12 cellular contexts compared by ENCODE assay signal in the genomic region with DNA sequence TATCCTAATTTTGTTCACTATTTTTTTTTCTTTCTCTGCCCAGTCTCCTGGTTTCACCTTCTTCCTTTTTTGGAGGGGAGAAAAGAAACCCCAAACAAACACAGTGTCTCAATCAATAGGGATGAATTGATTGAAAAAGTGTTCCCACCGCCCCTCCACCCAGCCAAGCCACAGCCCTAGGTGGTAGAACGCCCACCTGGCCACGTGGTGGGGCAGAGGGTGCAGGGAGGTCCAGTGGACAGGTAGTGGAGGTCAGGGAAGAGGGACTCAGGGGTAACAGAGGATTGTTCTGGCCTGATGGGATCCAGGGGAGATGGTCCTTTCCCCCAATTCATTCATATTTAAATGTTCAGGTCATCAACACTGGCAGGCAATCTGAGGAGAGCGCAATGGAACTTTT.
DNase-seq lines count a peak whose midpoint lies in the region; ATAC-seq and TF ChIP-seq lines count a peak whose summit lies in the region.
"Had no signal": no experiment of that assay in that cellular context is flagged by ENCODE, and none has a peak within 500 bp of the region (broad histone marks: within the 10 kb centered on the region; RNA-seq: fewer than 3 reads in every experiment).

No MANE protein-coding gene starts in this region.

- peaks cover 32% of the 10 kb centered on the region for H3K4me1 Mint-ChIP-seq in stimulated activated effector memory CD8-positive, alpha-beta T cell treated with anti-CD3 and anti-CD28 coated beads, Interleukin-12 subunit alpha, Interleukin-12 subunit beta, amount 100 ng/mL, for 72 hours

- H3K36me3 ChIP-seq in HUES6 (ENCODE audit: control insufficient read depth, insufficient read depth, low read length): no peaks in the 10 kb centered on the region

- no peak overlapping the region for H3K27ac ChIP-seq in HUES6 (ENCODE audit: low read depth, low read length)

- peak overlapping the region; percentile 46 for H3K27ac Mint-ChIP-seq in stimulated activated effector memory CD8-positive, alpha-beta T cell treated with anti-CD3 and anti-CD28 coated beads, Interleukin-12 subunit alpha, Interleukin-12 subunit beta, amount 100 ng/mL, for 72 hours
- H3K27ac Mint-ChIP-seq: activated CD8-positive, alpha-beta T cell treated with anti-CD3 and anti-CD28 coated beads, Interleukin-2, amount 10 ng/mL, durations not matched to agents 7 days and 5 days; activated naive CD4-positive, alpha-beta T cell treated with anti-CD3 and anti-CD28 coated beads for 36 hours; stimulated activated naive B cell treated with anti-CD40 and anti-IgM and Interleukin-4, amounts not matched to agents 10 μg/mL and 1 μg/mL and 100 μg/mL, for 72 hours had no signal

- peak overlapping the region; percentile 41 for H3K9ac ChIP-seq in HUES6 (ENCODE audit: low read length)

- no peak for ATAC-seq in stimulated activated effector memory CD8-positive, alpha-beta T cell treated with anti-CD3 and anti-CD28 coated beads, Interleukin-12 subunit alpha, Interleukin-12 subunit beta, amount 100 ng/mL, for 72 hours
- ATAC-seq in GM19467 (IDR thresholded peaks at IDR 0.05; ENCODE audit: unreplicated experiment) (no peak), HG03025 (IDR thresholded peaks at IDR 0.05; ENCODE audit: low FRiP score, unreplicated experiment) (no peak)
- ATAC-seq: activated CD8-positive, alpha-beta T cell treated with anti-CD3 and anti-CD28 coated beads, Interleukin-2, amount 10 ng/mL, durations not matched to agents 7 days and 5 days; stimulated activated naive B cell treated with anti-CD40 and anti-IgM and Interleukin-4, amounts not matched to agents 10 μg/mL and 1 μg/mL and 100 μg/mL, for 72 hours had no signal

- H3K27me3 ChIP-seq in HUES6 (ENCODE audit: control insufficient read depth, insufficient read depth, low read length): peaks cover 34% of the 10 kb centered on the region

- no peaks in the 10 kb centered on the region for H3K9me3 Mint-ChIP-seq in stimulated activated effector memory CD8-positive, alpha-beta T cell treated with anti-CD3 and anti-CD28 coated beads, Interleukin-12 subunit alpha, Interleukin-12 subunit beta, amount 100 ng/mL, for 72 hours
- H3K9me3 Mint-ChIP-seq: activated naive CD4-positive, alpha-beta T cell treated with anti-CD3 and anti-CD28 coated beads for 36 hours; stimulated activated naive B cell treated with anti-CD40 and anti-IgM and Interleukin-4, amounts not matched to agents 10 μg/mL and 1 μg/mL and 100 μg/mL, for 72 hours had no signal

- H3K9me3 ChIP-seq in HUES6 (ENCODE audit: control insufficient read depth, insufficient read depth, low read depth, low read length) (no peaks in the 10 kb centered on the region), iPS-18c (ENCODE audit: control insufficient read depth, insufficient read depth, low read length) (no peaks in the 10 kb centered on the region)

- H3K4me1 ChIP-seq in HUES6 (ENCODE audit: control insufficient read depth, insufficient read depth, low read length): peaks cover 50% of the 10 kb centered on the region

- TF ChIP-seq CTCF in cardiac fibroblast (IDR thresholded peaks at IDR 0.05; ENCODE audit: low read depth, low read length): no peak

- peak overlapping the region; percentile 79 for H3K4me3 ChIP-seq in HUES6 (ENCODE audit: low read depth, low read length)
- H3K4me3 ChIP-seq in cardiac fibroblast (replicated peaks in 1 of 2; ENCODE audit: low read depth in 2 of 2, low read length in 2 of 2): peak overlapping the region; percentile 11 to 73
- peak overlapping the region; percentile 21; the same call in 1 of the 2 replicates for H3K4me3 ChIP-seq in iPS-18c (ENCODE audit: insufficient read depth, low read depth, low read length)

- DNase-seq in cardiac fibroblast (ENCODE audit: low read depth in 2 of 2) (no peak), NCI-H1930 (lab: John Stamatoyannopoulos, UW) (no peak), NCI-H2227 (lab: John Stamatoyannopoulos, UW; ENCODE audit: unreplicated experiment) (no peak)
- no peak for DNase-seq in stimulated activated effector memory CD8-positive, alpha-beta T cell treated with anti-CD3 and anti-CD28 coated beads, Interleukin-12 subunit alpha, Interleukin-12 subunit beta, amount 100 ng/mL, for 72 hours (ENCODE audit: low spot score in 2 of 2)
- DNase-seq: activated CD8-positive, alpha-beta T cell treated with anti-CD3 and anti-CD28 coated beads, Interleukin-2, amount 10 ng/mL, durations not matched to agents 7 days and 5 days; activated naive CD4-positive, alpha-beta T cell treated with anti-CD3 and anti-CD28 coated beads for 36 hours; Karpas-422; stimulated activated naive B cell treated with anti-CD40 and anti-IgM and Interleukin-4, amounts not matched to agents 10 μg/mL and 1 μg/mL and 100 μg/mL, for 72 hours had no signal

- H3K4me3 Mint-ChIP-seq in stimulated activated effector memory CD8-positive, alpha-beta T cell treated with anti-CD3 and anti-CD28 coated beads, Interleukin-12 subunit alpha, Interleukin-12 subunit beta, amount 100 ng/mL, for 72 hours: no peak overlapping the region
- H3K4me3 Mint-ChIP-seq: activated CD8-positive, alpha-beta T cell treated with anti-CD3 and anti-CD28 coated beads, Interleukin-2, amount 10 ng/mL, durations not matched to agents 7 days and 5 days; activated naive CD4-positive, alpha-beta T cell treated with anti-CD3 and anti-CD28 coated beads for 36 hours had no signal

- H3K36me3 Mint-ChIP-seq in stimulated activated effector memory CD8-positive, alpha-beta T cell treated with anti-CD3 and anti-CD28 coated beads, Interleukin-12 subunit alpha, Interleukin-12 subunit beta, amount 100 ng/mL, for 72 hours: no peaks in the 10 kb centered on the region
- H3K36me3 Mint-ChIP-seq: stimulated activated naive B cell treated with anti-CD40 and anti-IgM and Interleukin-4, amounts not matched to agents 10 μg/mL and 1 μg/mL and 100 μg/mL, for 72 hours had no signal

Comparison
In these comparisons a context has a peak if more than half of its experiments do, and no peak if none do; other contexts are left out.
1. H3K4me3 ChIP-seq: peak in every context shown above with its lines; median percentile 79 in HUES6; 42 in cardiac fibroblast; 21 in iPS-18c.